Comparison of ENCODE assay signal across 14 cellular contexts in the genomic region with DNA sequence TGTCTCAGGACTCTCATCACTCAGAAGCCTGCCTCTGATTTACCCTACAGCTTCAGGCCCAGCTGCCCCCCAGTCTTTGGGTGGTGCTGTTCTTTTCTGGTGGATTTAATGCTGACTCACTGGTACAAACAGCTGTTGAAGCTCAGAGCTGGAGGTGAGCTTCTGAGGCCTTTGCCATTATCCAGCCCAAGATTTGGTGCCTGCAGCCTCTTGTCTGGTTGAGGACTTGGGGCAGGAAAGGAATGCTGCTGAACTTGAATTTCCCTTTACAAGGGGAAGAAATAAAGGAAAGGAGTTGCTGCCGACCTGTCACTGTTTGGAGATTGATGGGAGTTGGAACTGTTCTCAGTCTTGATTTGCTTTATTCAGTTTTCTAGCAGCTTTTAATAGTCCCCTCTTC. TPM values are rescaled to one million over a fixed set of nuclear protein-coding genes. Genes with fewer than 3 reads are reported as not detected.
DNase-seq lines count a peak whose midpoint lies in the region; ATAC-seq, FAIRE-seq and TF ChIP-seq lines count a peak whose summit lies in the region.
"Had no signal": no experiment of that assay in that cellular context is flagged by ENCODE, and none has a peak within 500 bp of the region (broad histone marks: within the 10 kb centered on the region; RNA-seq: fewer than 3 reads in every experiment).

No MANE protein-coding gene starts in this region.

- H3K9me3 ChIP-seq in pancreas: no peaks in the 10 kb centered on the region
- H3K9me3 ChIP-seq: colonic mucosa had no signal

- no peaks in the 10 kb centered on the region for H3K9me3 Mint-ChIP-seq in activated CD4-positive, alpha-beta T cell treated with anti-CD3 and anti-CD28 coated beads, Interleukin-2, amount 10 ng/mL, durations not matched to agents 7 days and 5 days
- no peaks in the 10 kb centered on the region for H3K9me3 Mint-ChIP-seq in activated CD4-positive, alpha-beta memory T cell treated with anti-CD3 and anti-CD28 coated beads for 36 hours

- H3K4me3 Mint-ChIP-seq in activated CD4-positive, alpha-beta T cell treated with anti-CD3 and anti-CD28 coated beads, Interleukin-2, amount 10 ng/mL, durations not matched to agents 7 days and 5 days: no peak overlapping the region
- H3K4me3 Mint-ChIP-seq in activated CD4-positive, alpha-beta memory T cell treated with anti-CD3 and anti-CD28 coated beads for 36 hours: no peak overlapping the region

- no peak overlapping the region for H3K27ac Mint-ChIP-seq in activated CD4-positive, alpha-beta T cell treated with anti-CD3 and anti-CD28 coated beads, Interleukin-2, amount 10 ng/mL, durations not matched to agents 7 days and 5 days
- H3K27ac Mint-ChIP-seq in activated CD4-positive, alpha-beta memory T cell treated with anti-CD3 and anti-CD28 coated beads for 36 hours: no peak overlapping the region

- H3K4me1 ChIP-seq in pancreas: no peaks in the 10 kb centered on the region
- H3K4me1 ChIP-seq: colonic mucosa had no signal

- peaks cover 0 to 52% (median 24%) of the 10 kb centered on the region in 3 donors for H3K36me3 ChIP-seq in pancreas

- POLR2A ChIA-PET in activated CD4-positive, alpha-beta T cell treated with anti-CD3 and anti-CD28 coated beads, Interleukin-2, amount 10 ng/mL, durations not matched to agents 7 days and 5 days (lab: Charles Lee): no interaction called here
- POLR2A ChIA-PET in activated CD4-positive, alpha-beta memory T cell treated with anti-CD3 and anti-CD28 coated beads for 36 hours (lab: Charles Lee): no interaction called here

- peaks cover 3% of the 10 kb centered on the region for H3K4me1 Mint-ChIP-seq in activated CD4-positive, alpha-beta T cell treated with anti-CD3 and anti-CD28 coated beads, Interleukin-2, amount 10 ng/mL, durations not matched to agents 7 days and 5 days
- H3K4me1 Mint-ChIP-seq in activated CD4-positive, alpha-beta memory T cell treated with anti-CD3 and anti-CD28 coated beads for 36 hours (ENCODE audit: low read depth): no peaks in the 10 kb centered on the region

- peak in 3 of 4 donors; percentile 20 to 48 (median 45) for ATAC-seq in pancreas

- intact Hi-C loops in pancreas (cut with DNase I): no loop called here
- intact Hi-C loops in activated CD4-positive, alpha-beta memory T cell treated with anti-CD3 and anti-CD28 coated beads for 36 hours (cut with micrococcal nuclease): no loop called here

- no peak overlapping the region for H3K27ac ChIP-seq in pancreas
- H3K27ac ChIP-seq: colonic mucosa, HL-60 had no signal

- no peak; the same call in 1 of the 2 replicates for TF ChIP-seq RAD21 in Ishikawa (IDR thresholded peaks at IDR 0.05; ENCODE audit: low read depth)

- DNase-seq in AG08396 (ENCODE audit: low spot score): peak; percentile 71
- DNase-seq in epithelial cell of esophagus (ENCODE audit: low read depth): peak; percentile 96
- DNase-seq in pancreas: peak in 1 of 6 donors; percentile 5
- DNase-seq in activated CD4-positive, alpha-beta T cell treated with anti-CD3 and anti-CD28 coated beads, Interleukin-2, amount 10 ng/mL, durations not matched to agents 7 days and 5 days: no peak
- DNase-seq in activated CD4-positive, alpha-beta memory T cell treated with anti-CD3 and anti-CD28 coated beads for 36 hours: no peak
- DNase-seq in C1 segment of cervical spinal cord (lab: John Stamatoyannopoulos, UW): no peak
- no peak for DNase-seq in stimulated activated CD4-positive, alpha-beta T cell treated with anti-CD3 and anti-CD28 coated beads, Interleukin-4, amount 100 ng/mL, for 4 hours
- DNase-seq: activated CD4-positive, alpha-beta T cell treated with anti-CD3 and anti-CD28 coated beads, Interleukin-2, amount 50 U/mL, for 48 hours; colonic mucosa; DMS79; NCI-H2107; SHP77 had no signal

- TF ChIP-seq EP300 in Ishikawa (IDR thresholded peaks at IDR 0.05; ENCODE audit: borderline replicate concordance): no peak

- CTCF ChIA-PET in activated CD4-positive, alpha-beta T cell treated with anti-CD3 and anti-CD28 coated beads, Interleukin-2, amount 10 ng/mL, durations not matched to agents 7 days and 5 days (lab: Charles Lee): interaction anchor here (0.8 to 1.9 kb wide), 4 partner anchors 22 to 140 kb away, joined by 3 to 7 read pairs (median 6); no protein-coding TSS in a partner anchor
- CTCF ChIA-PET in activated CD4-positive, alpha-beta memory T cell treated with anti-CD3 and anti-CD28 coated beads for 36 hours (lab: Charles Lee): interaction anchor here (1.3 to 1.7 kb wide), 3 partner anchors 50 to 108 kb away, joined by 4 to 8 read pairs (median 6); no protein-coding TSS in a partner anchor

- H3K4me3 ChIP-seq in epithelial cell of esophagus (ENCODE audit: low read length): no peak overlapping the region
- no peak overlapping the region for H3K4me3 ChIP-seq in pancreas
- H3K4me3 ChIP-seq: colonic mucosa had no signal

- no peaks in the 10 kb centered on the region for H3K27me3 Mint-ChIP-seq in activated CD4-positive, alpha-beta T cell treated with anti-CD3 and anti-CD28 coated beads, Interleukin-2, amount 10 ng/mL, durations not matched to agents 7 days and 5 days
- H3K27me3 Mint-ChIP-seq in activated CD4-positive, alpha-beta memory T cell treated with anti-CD3 and anti-CD28 coated beads for 36 hours: no peaks in the 10 kb centered on the region

- peaks cover 56% of the 10 kb centered on the region for H3K36me3 Mint-ChIP-seq in activated CD4-positive, alpha-beta T cell treated with anti-CD3 and anti-CD28 coated beads, Interleukin-2, amount 10 ng/mL, durations not matched to agents 7 days and 5 days (ENCODE audit: low read depth)
- peaks cover 44% of the 10 kb centered on the region for H3K36me3 Mint-ChIP-seq in activated CD4-positive, alpha-beta memory T cell treated with anti-CD3 and anti-CD28 coated beads for 36 hours

- 34 to 64% methylated on average over 1 of the region's 1 CpG for WGBS in pancreas, 2 donors

- no peak for FAIRE-seq in pancreas (lab: Jason Lieb, UNC)

- H3K27me3 ChIP-seq in pancreas: no peaks in the 10 kb centered on the region
- H3K27me3 ChIP-seq: colonic mucosa had no signal

- TF ChIP-seq CTCF in epithelial cell of esophagus (IDR thresholded peaks at IDR 0.05; ENCODE audit: insufficient read depth, low read depth, low read length, missing control alignments) (no peak), pancreas (IDR thresholded peaks at IDR 0.05) (no peak)

TF ChIP-seq in Ishikawa, 13 proteins besides CTCF, POLR2A, EP300 and RAD21 (continues in another document):
- TF ChIP-seq, protein P1, sequence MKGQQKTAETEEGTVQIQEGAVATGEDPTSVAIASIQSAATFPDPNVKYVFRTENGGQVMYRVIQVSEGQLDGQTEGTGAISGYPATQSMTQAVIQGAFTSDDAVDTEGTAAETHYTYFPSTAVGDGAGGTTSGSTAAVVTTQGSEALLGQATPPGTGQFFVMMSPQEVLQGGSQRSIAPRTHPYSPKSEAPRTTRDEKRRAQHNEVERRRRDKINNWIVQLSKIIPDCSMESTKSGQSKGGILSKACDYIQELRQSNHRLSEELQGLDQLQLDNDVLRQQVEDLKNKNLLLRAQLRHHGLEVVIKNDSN (IDR thresholded peaks at IDR 0.05): no peak
- TF ChIP-seq TCF12 (IDR thresholded peaks at IDR 0.05; ENCODE audit: low read depth): 0 out of 2 replicates have a peak, but pooled peaks have one; percentile 26

RNA-seq across cellular contexts. Expression of a gene that starts 19.8 kb away (rescaled TPM):
- total RNA-seq in pancreas: 10 to 100 TPM; 17.4 to 30.7 (median 24.9) TPM
- polyA plus RNA-seq in pancreas: 10 to 100 TPM; 21.6 to 24.9 TPM
- 10 to 100 TPM; 72.2 to 78.0 TPM for total RNA-seq in activated CD4-positive, alpha-beta T cell treated with anti-CD3 and anti-CD28 coated beads, Interleukin-2, amount 10 ng/mL, durations not matched to agents 7 days and 5 days
- 10 to 100 TPM; 87.0 to 87.1 TPM for total RNA-seq in activated CD4-positive, alpha-beta memory T cell treated with anti-CD3 and anti-CD28 coated beads for 36 hours

RNA-seq across cellular contexts. Expression of a gene that starts 26.0 kb away (rescaled TPM):
- total RNA-seq in pancreas: 10 to 100 TPM; 34.8 to 57.9 (median 43.0) TPM
- 10 to 100 TPM; 25.1 to 34.3 TPM for polyA plus RNA-seq in pancreas
- total RNA-seq in activated CD4-positive, alpha-beta T cell treated with anti-CD3 and anti-CD28 coated beads, Interleukin-2, amount 10 ng/mL, durations not matched to agents 7 days and 5 days: 100 to 1,000 TPM in 1 of 2 experiments, 10 to 100 TPM in 1; 99.1 to 117 TPM
- 10 to 100 TPM; 64.5 to 67.4 TPM for total RNA-seq in activated CD4-positive, alpha-beta memory T cell treated with anti-CD3 and anti-CD28 coated beads for 36 hours

RNA-seq across cellular contexts. Expression of a gene that starts 26.6 kb away (rescaled TPM):
- 10 to 100 TPM; 24.5 to 39.5 (median 29.1) TPM for total RNA-seq in pancreas
- polyA plus RNA-seq in pancreas: 10 to 100 TPM; 22.9 to 41.1 TPM
- total RNA-seq in activated CD4-positive, alpha-beta T cell treated with anti-CD3 and anti-CD28 coated beads, Interleukin-2, amount 10 ng/mL, durations not matched to agents 7 days and 5 days: 10 to 100 TPM; 41.4 to 44.4 TPM
- total RNA-seq in activated CD4-positive, alpha-beta memory T cell treated with anti-CD3 and anti-CD28 coated beads for 36 hours: 10 to 100 TPM; 90.9 to 95.3 TPM

RNA-seq across cellular contexts. Expression of a gene that starts 33.9 kb away (rescaled TPM):
- 1 to 10 TPM; 2.2 to 4.7 (median 3.1) TPM for total RNA-seq in pancreas
- 1 to 10 TPM; 6.5 to 8.7 TPM for polyA plus RNA-seq in pancreas
- 10 to 100 TPM; 16.0 to 22.2 TPM for total RNA-seq in activated CD4-positive, alpha-beta T cell treated with anti-CD3 and anti-CD28 coated beads, Interleukin-2, amount 10 ng/mL, durations not matched to agents 7 days and 5 days
- 10 to 100 TPM; 22.4 to 22.6 TPM for total RNA-seq in activated CD4-positive, alpha-beta memory T cell treated with anti-CD3 and anti-CD28 coated beads for 36 hours

RNA-seq across cellular contexts. Expression of a gene that starts 34.7 kb away (rescaled TPM):
- 10 to 100 TPM; 32.3 to 51.0 (median 38.1) TPM for total RNA-seq in pancreas
- 10 to 100 TPM; 47.8 to 86.6 TPM for polyA plus RNA-seq in pancreas
- 10 to 100 TPM; 51.5 to 59.9 TPM for total RNA-seq in activated CD4-positive, alpha-beta T cell treated with anti-CD3 and anti-CD28 coated beads, Interleukin-2, amount 10 ng/mL, durations not matched to agents 7 days and 5 days
- total RNA-seq in activated CD4-positive, alpha-beta memory T cell treated with anti-CD3 and anti-CD28 coated beads for 36 hours: 10 to 100 TPM; 94.0 to 95.8 TPM

Comparison
In these comparisons a context has a peak if more than half of its experiments do, and no peak if none do; other contexts are left out.
1. DNase-seq: peak in AG08396 (single experiment) and epithelial cell of esophagus (single experiment); none in activated CD4-positive, alpha-beta T cell treated with anti-CD3 and anti-CD28 coated beads, Interleukin-2, amount 10 ng/mL, durations not matched to agents 7 days and 5 days (single experiment), activated CD4-positive, alpha-beta memory T cell treated with anti-CD3 and anti-CD28 coated beads for 36 hours (single experiment), C1 segment of cervical spinal cord (0 of 14) and stimulated activated CD4-positive, alpha-beta T cell treated with anti-CD3 and anti-CD28 coated beads, Interleukin-4, amount 100 ng/mL, for 4 hours (0 of 2).